In the genomic region with DNA sequence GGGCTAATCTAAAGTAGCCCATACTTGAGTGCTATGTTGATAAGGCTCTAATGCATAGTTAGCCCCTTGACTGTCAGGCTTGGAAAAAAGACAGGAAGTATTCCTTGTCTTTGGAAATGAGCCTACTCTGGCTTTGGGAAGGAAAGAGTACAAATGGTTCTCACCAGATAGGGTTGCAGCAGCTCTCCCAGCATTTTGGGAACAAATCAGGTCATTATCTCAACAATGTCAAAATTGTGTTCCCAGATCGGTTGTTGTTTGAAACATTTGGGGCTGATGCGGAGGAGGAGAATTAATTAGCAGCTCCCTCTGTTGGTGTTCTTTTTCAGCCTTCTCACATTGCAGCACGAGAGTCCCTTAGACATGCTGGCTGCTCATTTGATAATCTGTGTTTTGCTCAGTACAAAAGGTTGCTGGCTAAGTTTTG, we compare ENCODE assay signal across 9 cellular contexts.
DNase-seq lines count a peak whose midpoint lies in the region; ATAC-seq, FAIRE-seq and TF ChIP-seq lines count a peak whose summit lies in the region.
"Had no signal": no experiment of that assay in that cellular context is flagged by ENCODE, and none has a peak within 500 bp of the region (broad histone marks: within the 10 kb centered on the region; RNA-seq: fewer than 3 reads in every experiment).

No MANE protein-coding gene starts in this region.

- no peak overlapping the region for H3K27ac Mint-ChIP-seq in memory B cell

- peak overlapping the region; percentile 24 for H3K4me3 Mint-ChIP-seq in memory B cell

- no peak for ATAC-seq in memory B cell (ENCODE audit: low read depth)
- no peak for ATAC-seq in GM21381 (IDR thresholded peaks at IDR 0.05; ENCODE audit: unreplicated experiment)
- no peak for ATAC-seq in HG03045 (IDR thresholded peaks at IDR 0.05; ENCODE audit: unreplicated experiment)

- no peak for TF ChIP-seq POLR2A in H54 (IDR thresholded peaks at IDR 0.05; ENCODE audit: low read depth, low read length)

- H3K27ac ChIP-seq in ACC112 (ENCODE audit: low read depth, low read length) (no peak overlapping the region), cingulate gyrus (ENCODE audit: low read depth, low read length) (peak overlapping the region; percentile 76)

- H3K36me3 ChIP-seq in ACC112 (ENCODE audit: insufficient read depth, low read length): no peaks in the 10 kb centered on the region

- H3K4me3 ChIP-seq in ACC112 (ENCODE audit: low read depth, low read length): no peak overlapping the region

- no peaks in the 10 kb centered on the region for H3K27me3 ChIP-seq in ACC112 (ENCODE audit: insufficient read depth, low read length)

- no peaks in the 10 kb centered on the region for H3K79me2 ChIP-seq in ACC112 (ENCODE audit: control insufficient read depth, insufficient read depth, low read length, unreplicated experiment)

- H3K27me3 Mint-ChIP-seq in memory B cell: peaks cover 2% of the 10 kb centered on the region

- H3K4me1 ChIP-seq in ACC112 (ENCODE audit: control insufficient read depth, insufficient read depth, low read length, unreplicated experiment): peaks cover 4% of the 10 kb centered on the region

- H3K9me3 Mint-ChIP-seq in memory B cell: no peaks in the 10 kb centered on the region

- peak; percentile 14 for DNase-seq in NCI-H1105 (lab: John Stamatoyannopoulos, UW)
- DNase-seq in memory B cell (ENCODE audit: low spot score in 2 of 2): no peak
- DNase-seq in HuH-7 (ENCODE audit: low spot score): no peak
- DNase-seq in H54 (ENCODE audit: insufficient read length, low spot score): no peak

- FAIRE-seq in H54 (lab: Jason Lieb, UNC): no peak
- FAIRE-seq: G401.6 had no signal

- peaks cover 2% of the 10 kb centered on the region for H3K36me3 Mint-ChIP-seq in memory B cell

- peak overlapping the region; percentile 3 for H2AFZ ChIP-seq in ACC112 (ENCODE audit: low read length, unreplicated experiment)

- H3K4me1 Mint-ChIP-seq in memory B cell: peaks cover 7% of the 10 kb centered on the region
